Comparison of ENCODE assay signal across 8 cellular contexts in the genomic region with DNA sequence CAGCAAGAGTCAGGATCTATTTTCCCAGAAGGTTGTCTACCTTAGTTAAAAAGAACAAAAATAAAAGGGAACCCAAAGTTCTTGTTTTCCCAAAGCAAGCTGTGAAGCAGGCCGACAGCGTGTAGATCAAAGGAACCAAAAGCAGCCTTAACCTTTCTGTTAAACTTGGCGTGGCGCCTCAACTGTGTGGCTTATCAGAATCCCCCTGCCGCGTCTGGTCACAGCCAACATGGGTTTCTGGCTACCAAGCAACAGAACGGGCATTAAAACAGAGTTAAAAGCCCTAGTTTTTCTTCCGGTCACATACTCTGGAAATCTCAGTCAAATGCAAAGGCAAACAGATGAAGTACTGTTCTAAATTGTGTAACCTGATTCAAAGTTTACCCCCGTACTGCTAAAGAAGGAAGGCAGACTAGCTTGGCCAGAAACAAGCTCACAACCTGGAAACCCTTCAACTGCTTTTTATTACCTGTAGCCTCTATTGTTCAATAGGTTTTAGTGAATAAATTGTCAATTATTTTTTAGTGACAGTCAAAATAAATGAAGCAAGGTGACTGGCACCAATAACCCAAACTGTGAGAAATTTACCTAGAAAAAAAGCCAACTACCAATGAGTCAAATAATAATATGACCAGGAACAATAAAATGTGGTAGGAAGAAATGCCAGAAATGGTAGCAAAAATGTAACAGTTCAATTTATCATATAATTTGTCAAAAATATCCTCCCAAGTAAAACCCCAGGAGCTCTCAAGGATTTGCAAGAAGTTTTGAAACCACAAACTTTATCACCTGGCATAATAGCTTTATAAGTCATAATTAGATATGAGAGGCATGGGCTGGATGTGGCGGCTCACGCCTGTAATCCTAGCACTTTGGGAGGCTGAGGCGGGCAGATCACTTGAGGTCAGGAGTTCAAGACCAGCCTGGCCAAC. TPM values are rescaled to one million over a fixed set of nuclear protein-coding genes. Genes with fewer than 3 reads are reported as not detected.
DNase-seq lines count a peak whose midpoint lies in the region; ATAC-seq and TF ChIP-seq lines count a peak whose summit lies in the region.

No MANE protein-coding gene starts in this region.

- H3K27ac Mint-ChIP-seq in natural killer cell, result peak overlapping the region; percentile 57 to 66
- peak overlapping the region in 1 of 2 donors; percentile 18 for H3K27ac Mint-ChIP-seq in natural killer cell treated with Interleukin-12 subunit alpha and Interleukin-12 subunit beta and Interleukin-15 and Interleukin-18, amount 100 ng/mL, for 72 hours
- H3K27ac Mint-ChIP-seq in T-helper 1 cell treated with Interleukin-12 subunit alpha and Interleukin-12 subunit beta and Interleukin-4 antibody, amounts not matched to agents 30 μg/mL and 1 μg/mL, for 36 hours, result peak overlapping the region; percentile 14
- peak overlapping the region; percentile 93 for H3K27ac Mint-ChIP-seq in endodermal cell

- H3K9me3 ChIP-seq in endodermal cell (ENCODE audit: control insufficient read depth, low read length) (peaks cover 8% of the 10 kb centered on the region), gastrocnemius medialis (no peaks in the 10 kb centered on the region)

- H3K27me3 Mint-ChIP-seq in natural killer cell (ENCODE audit: low read depth in 2 of 2), result no peaks in the 10 kb centered on the region
- no peaks in the 10 kb centered on the region for H3K27me3 Mint-ChIP-seq in natural killer cell treated with Interleukin-12 subunit alpha and Interleukin-12 subunit beta and Interleukin-15 and Interleukin-18, amount 100 ng/mL, for 72 hours
- H3K27me3 Mint-ChIP-seq in T-helper 1 cell treated with Interleukin-12 subunit alpha and Interleukin-12 subunit beta and Interleukin-4 antibody, amounts not matched to agents 30 μg/mL and 1 μg/mL, for 36 hours (ENCODE audit: low read depth), result no peaks in the 10 kb centered on the region
- no peaks in the 10 kb centered on the region for H3K27me3 Mint-ChIP-seq in endodermal cell (ENCODE audit: insufficient read depth)

- WGBS in endodermal cell (ENCODE audit: insufficient coverage in 1 of 2, insufficient read length in 1 of 2), 2 experiments, result 67 to 72% methylated on average over 8 to 9 of the region's 12 CpGs

- no peaks in the 10 kb centered on the region for H3K9me3 Mint-ChIP-seq in natural killer cell
- no peaks in the 10 kb centered on the region for H3K9me3 Mint-ChIP-seq in natural killer cell treated with Interleukin-12 subunit alpha and Interleukin-12 subunit beta and Interleukin-15 and Interleukin-18, amount 100 ng/mL, for 72 hours
- no peaks in the 10 kb centered on the region for H3K9me3 Mint-ChIP-seq in T-helper 1 cell treated with Interleukin-12 subunit alpha and Interleukin-12 subunit beta and Interleukin-4 antibody, amounts not matched to agents 30 μg/mL and 1 μg/mL, for 36 hours
- H3K9me3 Mint-ChIP-seq in endodermal cell, result peaks cover 9% of the 10 kb centered on the region

- no peak overlapping the region for H3K9ac ChIP-seq in endodermal cell (ENCODE audit: extremely low read depth, low read length, poor library complexity, severe bottlenecking)

- H3K36me3 ChIP-seq in endodermal cell (ENCODE audit: control insufficient read depth, insufficient read depth, low read length), result peaks cover 6% of the 10 kb centered on the region
- H3K36me3 ChIP-seq in gastrocnemius medialis, result no peaks in the 10 kb centered on the region

- in situ Hi-C loops in gastrocnemius medialis (cut with MboI; ENCODE audit: low sequenced_read_pairs in 4 of 4), result loop anchor here in 1 of 4 donors (5.0 kb wide), 1 partner anchor 38 kb away; no protein-coding TSS in a partner anchor

- TF ChIP-seq CTCF in natural killer cell (IDR thresholded peaks at IDR 0.05), result no peak
- no peak for TF ChIP-seq CTCF in endodermal cell (conservative IDR thresholded peaks at IDR 0.05)
- TF ChIP-seq CTCF in gastrocnemius medialis (IDR thresholded peaks at IDR 0.05 in 4 of 5, conservative IDR thresholded peaks at IDR 0.05 in 1 of 5), result no peak

- TF ChIP-seq POLR2A in gastrocnemius medialis (IDR thresholded peaks at IDR 0.05), result no peak

- H3K4me3 Mint-ChIP-seq in natural killer cell, result no peak overlapping the region
- no peak overlapping the region for H3K4me3 Mint-ChIP-seq in natural killer cell treated with Interleukin-12 subunit alpha and Interleukin-12 subunit beta and Interleukin-15 and Interleukin-18, amount 100 ng/mL, for 72 hours
- H3K4me3 Mint-ChIP-seq in T-helper 1 cell treated with Interleukin-12 subunit alpha and Interleukin-12 subunit beta and Interleukin-4 antibody, amounts not matched to agents 30 μg/mL and 1 μg/mL, for 36 hours, result no peak overlapping the region
- H3K4me3 Mint-ChIP-seq in endodermal cell, result peak overlapping the region; percentile 14

- no peak overlapping the region for H3K4me3 ChIP-seq in endodermal cell (ENCODE audit: low read length)
- peak overlapping the region; percentile 4 to 31 (median 17) for H3K4me3 ChIP-seq in gastrocnemius medialis

- H3K4me1 Mint-ChIP-seq in natural killer cell (peaks cover 15 to 20% of the 10 kb centered on the region in 2 donors), endodermal cell (peaks cover 23% of the 10 kb centered on the region)
- H3K4me1 Mint-ChIP-seq in natural killer cell treated with Interleukin-12 subunit alpha and Interleukin-12 subunit beta and Interleukin-15 and Interleukin-18, amount 100 ng/mL, for 72 hours (ENCODE audit: low read depth in 2 of 2), result peaks cover 0 to 8% of the 10 kb centered on the region in 2 donors
- peaks cover 10% of the 10 kb centered on the region for H3K4me1 Mint-ChIP-seq in T-helper 1 cell treated with Interleukin-12 subunit alpha and Interleukin-12 subunit beta and Interleukin-4 antibody, amounts not matched to agents 30 μg/mL and 1 μg/mL, for 36 hours (ENCODE audit: low read depth)

- H3K4me1 ChIP-seq in endodermal cell (ENCODE audit: control insufficient read depth, insufficient read depth, low read length), result peaks cover 6% of the 10 kb centered on the region
- peaks cover 18 to 21% of the 10 kb centered on the region in 2 donors for H3K4me1 ChIP-seq in gastrocnemius medialis

- H3K36me3 Mint-ChIP-seq in natural killer cell, result no peaks in the 10 kb centered on the region
- H3K36me3 Mint-ChIP-seq in natural killer cell treated with Interleukin-12 subunit alpha and Interleukin-12 subunit beta and Interleukin-15 and Interleukin-18, amount 100 ng/mL, for 72 hours, result no peaks in the 10 kb centered on the region
- no peaks in the 10 kb centered on the region for H3K36me3 Mint-ChIP-seq in T-helper 1 cell treated with Interleukin-12 subunit alpha and Interleukin-12 subunit beta and Interleukin-4 antibody, amounts not matched to agents 30 μg/mL and 1 μg/mL, for 36 hours (ENCODE audit: low read depth)
- H3K36me3 Mint-ChIP-seq in endodermal cell (ENCODE audit: low read depth), result peaks cover 34% of the 10 kb centered on the region

- no peaks in the 10 kb centered on the region for H3K27me3 ChIP-seq in endodermal cell (ENCODE audit: control insufficient read depth, insufficient read depth, low read length, poor library complexity, severe bottlenecking)
- no peaks in the 10 kb centered on the region for H3K27me3 ChIP-seq in gastrocnemius medialis

- DNase-seq in natural killer cell (no peak), endodermal cell (peak; percentile 59), gastrocnemius medialis (no peak), AG08395 (ENCODE audit: low spot score) (no peak), NCI-H187 treated with DMSO at 0.1 percent for 48 hours (lab: John Stamatoyannopoulos, UW) (no peak)
- no peak for DNase-seq in natural killer cell treated with Interleukin-12 subunit alpha and Interleukin-12 subunit beta and Interleukin-15 and Interleukin-18, amount 100 ng/mL, for 72 hours (ENCODE audit: low spot score)

- ATAC-seq in natural killer cell, result peak in 2 of 3 donors; percentile 54 to 82
- no peak for ATAC-seq in natural killer cell treated with Interleukin-12 subunit alpha and Interleukin-12 subunit beta and Interleukin-15 and Interleukin-18, amount 100 ng/mL, for 72 hours
- no peak for ATAC-seq in gastrocnemius medialis
- ATAC-seq in HG03159 (IDR thresholded peaks at IDR 0.05; ENCODE audit: unreplicated experiment), result no peak

- intact Hi-C loops in natural killer cell (cut with micrococcal nuclease), result no loop called here
- intact Hi-C loops in gastrocnemius medialis (cut with DNase I; ENCODE audit: low total_unique reads), result no loop called here

- H3K27ac ChIP-seq in endodermal cell (ENCODE audit: low read depth, low read length) (peak overlapping the region; percentile 29), gastrocnemius medialis (peak overlapping the region; percentile 27 to 49 (median 42))

RNA-seq across cellular contexts. Expression of a gene that starts 21.4 kb away (rescaled TPM):
- total RNA-seq in natural killer cell (10 to 100 TPM; 15.8 to 24.6 (median 24.4) TPM), endodermal cell (10 to 100 TPM; 56.1 to 75.9 TPM), gastrocnemius medialis (10 to 100 TPM in 3 of 4 donors, 1 to 10 TPM in 1; 7.3 to 20.9 (median 12.3) TPM)
- total RNA-seq in natural killer cell treated with Interleukin-12 subunit alpha and Interleukin-12 subunit beta and Interleukin-15 and Interleukin-18, amount 100 ng/mL, for 72 hours, result 10 to 100 TPM; 10.6 to 34.9 TPM
- polyA plus RNA-seq in endodermal cell (2013, experiment 1 of 2), result 34.8 TPM
- polyA plus RNA-seq in endodermal cell (2013, experiment 2 of 2), result 39.5 TPM

Comparison
In these comparisons a context has a peak if more than half of its experiments do, and no peak if none do; other contexts are left out.
1. ATAC-seq: peak in natural killer cell (2 of 3); none in natural killer cell treated with Interleukin-12 subunit alpha and Interleukin-12 subunit beta and Interleukin-15 and Interleukin-18, amount 100 ng/mL, for 72 hours (0 of 2), gastrocnemius medialis (0 of 2) and HG03159 (single experiment).